ENCODE assay signal across 18 cellular contexts in the genomic region with DNA sequence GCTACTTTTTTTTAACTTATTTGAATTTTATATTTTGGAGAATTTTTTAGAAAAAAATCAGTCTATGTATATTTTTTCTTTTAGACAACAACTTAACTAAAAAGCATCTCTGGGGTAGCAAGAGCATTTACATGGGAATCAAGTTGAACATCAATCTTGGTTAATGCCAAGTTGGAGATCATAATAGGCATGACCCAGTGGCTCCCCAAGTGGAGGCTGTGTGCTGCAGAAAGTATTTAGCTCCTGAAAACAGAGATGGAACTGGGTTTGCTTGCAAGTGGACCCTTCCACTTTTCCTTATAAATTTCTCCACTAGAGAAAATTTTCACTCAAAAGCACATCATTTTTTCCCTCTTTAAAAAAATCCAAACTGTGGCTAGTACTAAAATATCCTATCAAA. TPM values are rescaled to one million over a fixed set of nuclear protein-coding genes. Genes with fewer than 3 reads are reported as not detected.
A peak's percentile ranks its signal among the peaks of the same experiment; 100 is the strongest.
DNase-seq lines count a peak whose midpoint lies in the region; ATAC-seq and TF ChIP-seq lines count a peak whose summit lies in the region.
"Had no signal": no experiment of that assay in that cellular context is flagged by ENCODE, and none has a peak within 500 bp of the region (broad histone marks: within the 10 kb centered on the region; RNA-seq: fewer than 3 reads in every experiment).

No MANE protein-coding gene starts in this region.

- in situ Hi-C loops in ACHN (cut with HindIII; ENCODE audit: low pct_ligation_motif_present, low pct_unique_long_range_greater_than_20kb, low sequenced_read_pairs) (no loop called here), Panc1 (cut with HindIII; ENCODE audit: low pct_unique_long_range_greater_than_20kb, low sequenced_read_pairs) (no loop called here)

- peaks cover 7% of the 10 kb centered on the region; the same call in 1 of the 2 replicates for H3K4me1 ChIP-seq in Panc1 (ENCODE audit: control insufficient read depth, insufficient read depth, low read length)

- no TSS peak for BruUV-seq in Panc1 (replicated peaks; lab: Mats Ljungman, UMichigan)

- H3K36me3 ChIP-seq in Panc1 (ENCODE audit: control insufficient read depth, insufficient read depth, low read length), result no peaks in the 10 kb centered on the region
- H3K36me3 ChIP-seq: cardiac muscle cell, lower lobe of right lung had no signal

- H3K4me3 ChIP-seq in Panc1 (ENCODE audit: low read depth in 2 of 2, low read length in 2 of 2) (no peak overlapping the region), epithelial cell of proximal tubule (ENCODE audit: low read depth, low read length) (no peak overlapping the region)
- H3K4me3 ChIP-seq: cardiac muscle cell, lower lobe of right lung had no signal

- CTCF ChIA-PET in Panc1 (lab: Charles Lee), result interaction anchor here (0.6 kb wide), 1 partner anchor 318 kb away, joined by 3 read pairs; no protein-coding TSS in a partner anchor

- TF ChIP-seq CTCF in GM12874 (IDR thresholded peaks at IDR 0.05; ENCODE audit: insufficient read depth, low read depth, low read length) (peak; percentile 21; the same call in 1 of the 2 replicates), Panc1 (IDR thresholded peaks at IDR 0.05) (peak; percentile 21; the same call in 1 of the 2 replicates), epithelial cell of proximal tubule (conservative IDR thresholded peaks at IDR 0.05; ENCODE audit: low read depth, low read length) (peak; percentile 52), mesothelial cell of epicardium (IDR thresholded peaks at IDR 0.05; ENCODE audit: unreplicated experiment) (no peak)

- H3K27me3 ChIP-seq in Panc1 (ENCODE audit: control insufficient read depth, insufficient read depth, low read length), result no peaks in the 10 kb centered on the region
- H3K27me3 ChIP-seq: cardiac muscle cell had no signal

- POLR2A ChIA-PET in Panc1 (lab: Charles Lee), result no interaction called here

- H3K9me3 ChIP-seq in Panc1 (ENCODE audit: control insufficient read depth, insufficient read depth, low read depth, low read length), result no peaks in the 10 kb centered on the region
- H3K9me3 ChIP-seq: lower lobe of right lung had no signal

- H3K27ac ChIP-seq in Panc1 (ENCODE audit: low read length), result no peak overlapping the region
- H3K27ac ChIP-seq: cardiac muscle cell, HL-60, lower lobe of right lung had no signal

- peaks cover 4% of the 10 kb centered on the region for H3K9me3 Mint-ChIP-seq in mesothelial cell of epicardium
- H3K9me3 Mint-ChIP-seq: stimulated activated naive CD8-positive, alpha-beta T cell treated with anti-CD3 and anti-CD28 coated beads, Interleukin-15, Interleukin-2, amounts not matched to agents 100 ng/mL and 50 ng/mL, for 24 hours had no signal

- no peak overlapping the region for H3K27ac Mint-ChIP-seq in mesothelial cell of epicardium
- H3K27ac Mint-ChIP-seq: stimulated activated naive CD8-positive, alpha-beta T cell treated with anti-CD3 and anti-CD28 coated beads, Interleukin-15, Interleukin-2, amounts not matched to agents 100 ng/mL and 50 ng/mL, for 24 hours had no signal

- ATAC-seq in Panc1, result no peak
- no peak for ATAC-seq in HG02763 (IDR thresholded peaks at IDR 0.05; ENCODE audit: unreplicated experiment)

- H3K27me3 Mint-ChIP-seq in mesothelial cell of epicardium (ENCODE audit: low read depth), result no peaks in the 10 kb centered on the region

- H3K4me3 Mint-ChIP-seq in mesothelial cell of epicardium, result no peak overlapping the region
- H3K4me3 Mint-ChIP-seq: stimulated activated naive CD8-positive, alpha-beta T cell treated with anti-CD3 and anti-CD28 coated beads, Interleukin-15, Interleukin-2, amounts not matched to agents 100 ng/mL and 50 ng/mL, for 24 hours had no signal

- DNase-seq in ACHN, result peak; percentile 39
- no peak for DNase-seq in Panc1 (ENCODE audit: low read depth, low spot score)
- no peak for DNase-seq in epithelial cell of proximal tubule (ENCODE audit: low read depth)
- DNase-seq in posterior cingulate gyrus, result no peak
- DNase-seq in mesothelial cell of epicardium (ENCODE audit: low spot score in 2 of 2, unreplicated experiment in 2 of 2), result no peak
- DNase-seq in SKM-1 (lab: John Stamatoyannopoulos, UW; ENCODE audit: unreplicated experiment), result no peak
- DNase-seq: activated CD8-positive, alpha-beta memory T cell treated with anti-CD3 and anti-CD28 coated beads for 24 hours; activated gamma-delta T cell treated with Interleukin-2 at 50 U/mL for 16 hours; C1 segment of cervical spinal cord; lower lobe of right lung; SHP77 treated with DMSO at 0.1 percent for 48 hours had no signal

- H3K4me1 Mint-ChIP-seq in mesothelial cell of epicardium, result peaks cover 24% of the 10 kb centered on the region

- intact Hi-C loops in Panc1 (cut with micrococcal nuclease; ENCODE audit: unreplicated experiment) (no loop called here), posterior cingulate gyrus (cut with DNase I) (loop anchor here (10.0 kb wide), 1 partner anchor 414 kb away; no protein-coding TSS in a partner anchor)

- H3K36me3 Mint-ChIP-seq in mesothelial cell of epicardium, result no peaks in the 10 kb centered on the region

RNA-seq across cellular contexts. Expression of a gene that starts 23.9 kb away (rescaled TPM):
- 0.95 TPM for total RNA-seq in Panc1 (2021; ENCODE audit: unreplicated experiment)
- 0.47 TPM for polyA plus RNA-seq in Panc1 (2012; ENCODE audit: insufficient read length)
- total RNA-seq in epithelial cell of proximal tubule, result 0.51 and 0.98 TPM in 2 replicates
- 0.72 to 0.96 TPM (median 0.80 TPM) in 3 replicates for total RNA-seq in mesothelial cell of epicardium
- total RNA-seq: M059J had no signal
- polyA plus RNA-seq: neural cell had no signal
